8 cellular contexts compared by ENCODE assay signal in the genomic region with DNA sequence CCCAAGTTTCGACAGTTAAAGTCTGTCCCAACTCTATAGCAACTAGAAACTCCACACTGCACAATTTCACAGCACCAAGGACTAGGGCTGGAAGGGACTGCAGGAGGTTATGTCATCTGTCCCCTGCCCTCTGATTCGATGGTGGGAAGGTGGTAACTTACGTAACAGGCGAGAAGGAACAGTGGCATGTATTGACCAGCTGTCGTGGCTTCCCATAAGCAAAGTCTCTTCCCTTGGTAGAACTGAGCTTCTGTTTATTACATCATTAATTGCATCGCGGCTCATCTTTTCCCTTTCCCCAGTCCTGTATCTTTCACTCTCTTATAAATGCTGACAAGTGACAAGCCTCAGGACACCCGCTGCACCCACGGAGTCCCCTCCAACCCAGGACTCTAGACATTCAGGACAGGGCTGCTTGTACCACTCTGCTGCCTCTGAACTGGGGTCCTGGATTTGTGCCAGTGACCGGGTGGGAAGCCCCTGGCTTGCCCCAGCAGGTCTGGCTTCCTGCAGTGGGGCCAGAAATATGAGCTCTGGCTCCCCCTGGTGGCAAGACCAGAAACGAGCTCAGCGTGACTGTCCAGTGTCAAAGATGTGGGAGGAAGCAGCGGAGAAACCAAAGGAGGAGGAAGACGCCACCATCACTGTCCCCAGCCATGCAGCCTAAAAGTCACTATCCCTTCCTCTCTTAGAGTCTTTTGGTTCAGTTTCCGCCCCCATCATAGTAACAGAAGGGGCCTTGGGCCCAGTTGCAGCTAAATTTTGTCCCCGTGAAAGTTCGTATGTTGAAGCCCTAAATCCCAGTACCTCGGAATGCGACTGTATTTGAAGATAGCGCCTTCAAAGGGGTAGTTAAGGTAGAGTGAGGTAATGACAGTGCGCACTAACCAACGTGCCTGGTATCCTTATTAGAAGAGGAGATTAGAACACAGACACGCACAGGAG.
DNase-seq lines count a peak whose midpoint lies in the region; ATAC-seq and TF ChIP-seq lines count a peak whose summit lies in the region.

No MANE protein-coding gene starts in this region.

- no peak overlapping the region for H3K4me3 ChIP-seq in Caco-2 (ENCODE audit: low read depth, low read length)
- H3K4me3 ChIP-seq in Peyer's patch: no peak overlapping the region

- intact Hi-C loops in Caco-2 (cut with micrococcal nuclease; ENCODE audit: unreplicated experiment): loop anchor here (1.0 kb wide), 2 partner anchors 107 to 736 kb away; no protein-coding TSS in a partner anchor

- H3K36me3 Mint-ChIP-seq in Caco-2 (ENCODE audit: insufficient read depth, unreplicated experiment) (no peaks in the 10 kb centered on the region), progenitor cell of endocrine pancreas (ENCODE audit: insufficient read depth) (no peaks in the 10 kb centered on the region)

- POLR2A ChIA-PET in Caco-2 (lab: Charles Lee) (no interaction called here), HEK293T (lab: Yijun Ruan, JAX) (interaction anchor here (0.7 kb wide), 1 partner anchor 16 kb away, joined by 3 read pairs; no protein-coding TSS in a partner anchor)

- TF ChIP-seq POLR2A in Peyer's patch (IDR thresholded peaks at IDR 0.05): no peak

- CTCF ChIA-PET in Caco-2 (lab: Charles Lee): interaction anchor here (0.6 to 1.7 kb wide), 21 partner anchors 9 to 736 kb away, joined by 3 to 49 read pairs (median 6); partner anchors contain the start of gene ISX
- CTCF ChIA-PET in HEK293T (lab: Yijun Ruan, JAX): interaction anchor here (0.6 to 1.5 kb wide), 27 partner anchors 9 to 1249 kb away, joined by 3 to 9 read pairs (median 3); no protein-coding TSS in a partner anchor

- H3K4me1 Mint-ChIP-seq in Caco-2 (ENCODE audit: low read depth, unreplicated experiment): no peaks in the 10 kb centered on the region
- no peaks in the 10 kb centered on the region for H3K4me1 Mint-ChIP-seq in progenitor cell of endocrine pancreas (ENCODE audit: low read depth)

- no peaks in the 10 kb centered on the region for H3K36me3 ChIP-seq in Caco-2 (ENCODE audit: control insufficient read depth, insufficient read depth, low read length)
- no peaks in the 10 kb centered on the region for H3K36me3 ChIP-seq in Peyer's patch

- peak; percentile 78 to 79 for TF ChIP-seq CTCF in Caco-2 (IDR thresholded peaks at IDR 0.05; ENCODE audit: insufficient read depth in 1 of 2, low read depth in 1 of 2, low read length in 1 of 2, severe bottlenecking in 1 of 2, unreplicated experiment in 1 of 2)
- TF ChIP-seq CTCF in Peyer's patch (IDR thresholded peaks at IDR 0.05): peak; percentile 34 to 85 (median 77)
- peak; percentile 90 for TF ChIP-seq CTCF in progenitor cell of endocrine pancreas (IDR thresholded peaks at IDR 0.05; ENCODE audit: unreplicated experiment)

- H3K4me1 ChIP-seq in Caco-2: no peaks in the 10 kb centered on the region
- no peaks in the 10 kb centered on the region for H3K4me1 ChIP-seq in Peyer's patch

- DNase-seq in Caco-2: peak; percentile 64 to 81
- DNase-seq in HEK293T (ENCODE audit: extremely low spot score): peak; percentile 77
- peak; percentile 39 to 82 (median 82) for DNase-seq in Peyer's patch
- DNase-seq in activated T-helper 9 cell treated with anti-CD3 and anti-CD28 coated beads, Interleukin-2, amount 50 U/mL, for 16 hours (ENCODE audit: low read depth): peak; percentile 16
- peak; percentile 34 for DNase-seq in globus pallidus (ENCODE audit: low spot score)
- peak; percentile 80 for DNase-seq in progenitor cell of endocrine pancreas (ENCODE audit: low spot score, unreplicated experiment)
- no peak for DNase-seq in NCI-H2107 treated with DMSO at 0.1 percent for 48 hours (lab: John Stamatoyannopoulos, UW; ENCODE audit: unreplicated experiment)

- H3K27me3 ChIP-seq in Caco-2 (replicated peaks; ENCODE audit: control insufficient read depth, insufficient read depth, low read length) (no peaks in the 10 kb centered on the region), Peyer's patch (no peaks in the 10 kb centered on the region)

- no peaks in the 10 kb centered on the region for H3K9me3 Mint-ChIP-seq in Caco-2 (ENCODE audit: unreplicated experiment)
- no peaks in the 10 kb centered on the region for H3K9me3 Mint-ChIP-seq in progenitor cell of endocrine pancreas (ENCODE audit: low read depth)

- H3K9me3 ChIP-seq in Caco-2 (no peaks in the 10 kb centered on the region), Peyer's patch (no peaks in the 10 kb centered on the region)

- BruUV-seq in Caco-2 (replicated peaks; lab: Mats Ljungman, UMichigan): no TSS peak

- peaks cover 12% of the 10 kb centered on the region for H3K27me3 Mint-ChIP-seq in Caco-2 (ENCODE audit: insufficient read depth, unreplicated experiment)
- peaks cover 59% of the 10 kb centered on the region for H3K27me3 Mint-ChIP-seq in progenitor cell of endocrine pancreas

- H3K27ac ChIP-seq in Peyer's patch: no peak overlapping the region

- H3K27ac Mint-ChIP-seq in Caco-2 (ENCODE audit: unreplicated experiment) (no peak overlapping the region), progenitor cell of endocrine pancreas (no peak overlapping the region)

- no peak overlapping the region for H3K4me3 Mint-ChIP-seq in Caco-2 (ENCODE audit: unreplicated experiment)
- no peak overlapping the region for H3K4me3 Mint-ChIP-seq in progenitor cell of endocrine pancreas (ENCODE audit: low read depth)

- ATAC-seq in GM18502 (IDR thresholded peaks at IDR 0.05; ENCODE audit: poor library complexity, unreplicated experiment): no peak

TF ChIP-seq in HEK293T, 16 proteins besides CTCF, POLR2A, EP300 and RAD21:
- no peak for TF ChIP-seq HDGF (IDR thresholded peaks at IDR 0.05; ENCODE audit: borderline replicate concordance)
- TF ChIP-seq BHLHE40 (IDR thresholded peaks at IDR 0.05; ENCODE audit: borderline replicate concordance): no peak
- no peak for TF ChIP-seq TARDBP (IDR thresholded peaks at IDR 0.05)
